Comparison of ENCODE assay signal across 24 cellular contexts in the genomic region with DNA sequence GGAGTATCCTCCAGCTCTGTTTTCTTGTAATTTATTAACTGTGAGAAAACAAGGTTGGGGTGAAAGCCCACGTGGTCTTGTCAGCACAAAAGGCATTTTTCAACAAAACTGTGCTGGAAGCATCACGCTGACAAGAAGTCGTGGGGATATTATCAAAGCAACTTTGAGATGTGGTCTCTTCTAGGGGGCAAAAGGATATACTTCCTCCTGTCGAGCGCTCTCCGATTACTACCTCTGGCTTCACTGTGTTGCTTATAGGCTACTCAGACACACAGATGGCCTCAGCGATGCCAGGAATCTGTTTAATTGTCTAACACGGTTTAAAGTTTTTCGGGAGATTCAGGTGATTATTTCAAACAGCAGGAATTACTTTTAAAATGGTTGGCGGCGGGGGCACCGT.
"Had no signal": no experiment of that assay in that cellular context is flagged by ENCODE, and none has a peak within 500 bp of the region (broad histone marks: within the 10 kb centered on the region; RNA-seq: fewer than 3 reads in every experiment).

No MANE protein-coding gene starts in this region.

- H3K36me3 Mint-ChIP-seq: stimulated activated naive B cell treated with anti-CD40 and anti-IgM and Interleukin-4, amounts not matched to agents 10 μg/mL and 1 μg/mL and 100 μg/mL, for 72 hours had no signal

- H3K4me3 Mint-ChIP-seq: naive thymus-derived CD8-positive, alpha-beta T cell; stimulated activated naive B cell treated with anti-CD40 and anti-IgM and Interleukin-4, amounts not matched to agents 10 μg/mL and 1 μg/mL and 100 μg/mL, for 72 hours; T-helper 1 cell treated with Interleukin-12 subunit alpha and Interleukin-12 subunit beta and Interleukin-4 antibody, amounts not matched to agents 30 μg/mL and 1 μg/mL, for 36 hours had no signal

- H3K27me3 ChIP-seq: esophagus squamous epithelium, heart right ventricle, stomach, thyroid gland, upper lobe of right lung had no signal

- H3K27ac ChIP-seq: esophagus squamous epithelium, heart right ventricle, left ventricle myocardium inferior, prostate gland, stomach, thyroid gland, upper lobe of right lung, VCaP had no signal

- H3K4me1 Mint-ChIP-seq: stimulated activated naive B cell treated with anti-CD40 and anti-IgM and Interleukin-4, amounts not matched to agents 10 μg/mL and 1 μg/mL and 100 μg/mL, for 72 hours had no signal

- H3K27me3 Mint-ChIP-seq: stimulated activated naive B cell treated with anti-CD40 and anti-IgM and Interleukin-4, amounts not matched to agents 10 μg/mL and 1 μg/mL and 100 μg/mL, for 72 hours had no signal

- DNase-seq: activated CD4-positive, alpha-beta T cell treated with anti-CD3 and anti-CD28 coated beads for 4 hours; activated CD4-positive, alpha-beta T cell treated with anti-CD3 and anti-CD28 coated beads, Interleukin-2, amount 50 U/mL, for 4 hours; activated gamma-delta T cell treated with Interleukin-2 at 50 U/mL for 16 hours; activated naive CD4-positive, alpha-beta T cell treated with anti-CD3 and anti-CD28 coated beads, Interleukin-2, amount 50 U/mL, for 16 hours; activated T-cell treated with anti-CD3 and anti-CD28 coated beads, Interleukin-2, amount 50 U/mL, for 1 hour; amniotic stem cell; caudate nucleus; esophagus squamous epithelium; foreskin melanocyte; heart right ventricle; left ventricle myocardium inferior; naive thymus-derived CD8-positive, alpha-beta T cell; stimulated activated CD4-positive, alpha-beta T cell treated with anti-CD3 and anti-CD28 coated beads, Interleukin-2, amount 100 ng/mL, for 24 hours; stimulated activated naive B cell treated with anti-CD40 and anti-IgM and Interleukin-4, amounts not matched to agents 10 μg/mL and 1 μg/mL and 100 μg/mL, for 72 hours; stomach; SW 1271; T-helper 9 cell; thyroid gland; upper lobe of right lung had no signal

- H3K36me3 ChIP-seq: esophagus squamous epithelium, heart right ventricle, left ventricle myocardium inferior, prostate gland, stomach, thyroid gland, upper lobe of right lung had no signal

- H3K4me3 ChIP-seq: esophagus squamous epithelium, heart right ventricle, left ventricle myocardium inferior, lung, prostate gland, smooth muscle cell, stomach, thyroid gland, upper lobe of right lung had no signal

- H3K4me1 ChIP-seq: esophagus squamous epithelium, heart right ventricle, left ventricle myocardium inferior, prostate gland, stomach, thyroid gland, upper lobe of right lung had no signal

- H3K4me2 ChIP-seq: smooth muscle cell had no signal

- ATAC-seq: heart right ventricle; naive thymus-derived CD8-positive, alpha-beta T cell; stimulated activated naive B cell treated with anti-CD40 and anti-IgM and Interleukin-4, amounts not matched to agents 10 μg/mL and 1 μg/mL and 100 μg/mL, for 72 hours; upper lobe of right lung had no signal

- H3K27ac Mint-ChIP-seq: naive thymus-derived CD8-positive, alpha-beta T cell; stimulated activated naive B cell treated with anti-CD40 and anti-IgM and Interleukin-4, amounts not matched to agents 10 μg/mL and 1 μg/mL and 100 μg/mL, for 72 hours; T-helper 1 cell treated with Interleukin-12 subunit alpha and Interleukin-12 subunit beta and Interleukin-4 antibody, amounts not matched to agents 30 μg/mL and 1 μg/mL, for 36 hours had no signal
